Comparison of ENCODE assay signal across 13 cellular contexts in the genomic region with DNA sequence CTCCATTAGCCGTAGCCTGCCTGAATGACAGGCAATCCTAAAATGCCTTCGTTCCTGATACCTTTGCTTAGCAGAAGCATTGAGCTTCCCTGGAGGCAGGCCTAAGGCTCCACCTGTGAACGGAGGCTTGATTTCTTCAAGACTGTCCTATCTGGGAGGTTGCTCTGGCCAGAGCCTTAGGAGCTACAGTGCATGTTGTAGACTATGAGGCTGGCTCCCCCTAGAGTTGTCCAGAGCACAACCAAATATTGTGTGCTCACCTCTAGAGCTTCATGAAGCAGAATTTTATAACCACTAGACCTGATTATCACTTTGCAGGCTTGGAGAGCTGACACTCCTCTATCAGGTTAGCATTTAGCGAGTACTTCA.
A peak's percentile ranks its signal among the peaks of the same experiment; 100 is the strongest.
DNase-seq lines count a peak whose midpoint lies in the region; ATAC-seq and TF ChIP-seq lines count a peak whose summit lies in the region.
"Had no signal": no experiment of that assay in that cellular context is flagged by ENCODE, and none has a peak within 500 bp of the region (broad histone marks: within the 10 kb centered on the region; RNA-seq: fewer than 3 reads in every experiment).

No MANE protein-coding gene starts in this region.

- no peaks in the 10 kb centered on the region; the same call in 1 of the 2 replicates for H3K9me3 ChIP-seq in Caco-2
- H3K9me3 ChIP-seq: right lobe of liver, SJSA1 had no signal

- H3K4me3 ChIP-seq in Caco-2 (ENCODE audit: low read depth, low read length) = no peak overlapping the region
- H3K4me3 ChIP-seq in NB4 (ENCODE audit: low read depth, low read length) = no peak overlapping the region
- no peak overlapping the region for H3K4me3 ChIP-seq in epithelial cell of esophagus (ENCODE audit: low read length)
- H3K4me3 ChIP-seq: cardiac muscle cell, right lobe of liver, SJSA1 had no signal

- BruUV-seq in Caco-2 (replicated peaks; lab: Mats Ljungman, UMichigan) = no TSS peak

- peaks cover 6% of the 10 kb centered on the region for H3K4me1 ChIP-seq in Caco-2
- H3K4me1 ChIP-seq: right lobe of liver, SJSA1 had no signal

- POLR2A ChIA-PET in Caco-2 (lab: Charles Lee) = no interaction called here

- CTCF ChIA-PET in Caco-2 (lab: Charles Lee) = interaction anchor here (0.7 to 1.1 kb wide), 4 partner anchors 9 to 311 kb away, joined by 3 to 5 read pairs (median 4); no protein-coding TSS in a partner anchor

- H3K27ac Mint-ChIP-seq in Caco-2 (ENCODE audit: unreplicated experiment) = no peak overlapping the region
- no peak overlapping the region for H3K27ac Mint-ChIP-seq in neural crest cell (ENCODE audit: unreplicated experiment)

- no peak for TF ChIP-seq POLR2A in NB4 (IDR thresholded peaks at IDR 0.05; ENCODE audit: extremely low read depth, insufficient read length)

- H3K36me3 Mint-ChIP-seq in Caco-2 (ENCODE audit: insufficient read depth, unreplicated experiment) (no peaks in the 10 kb centered on the region), neural crest cell (ENCODE audit: low read depth) (no peaks in the 10 kb centered on the region)
- no peaks in the 10 kb centered on the region for H3K36me3 Mint-ChIP-seq in activated T-cell treated with anti-CD3 and anti-CD28 coated beads, Interleukin-2, amount 50 U/mL, for 4 hours (ENCODE audit: insufficient read depth)

- intact Hi-C loops in Caco-2 (cut with micrococcal nuclease; ENCODE audit: unreplicated experiment) = loop anchor here (1.0 to 2.0 kb wide), 3 partner anchors 205 to 311 kb away; no protein-coding TSS in a partner anchor

- no peaks in the 10 kb centered on the region for H3K27me3 ChIP-seq in Caco-2 (replicated peaks; ENCODE audit: control insufficient read depth, insufficient read depth, low read length)
- H3K27me3 ChIP-seq: cardiac muscle cell, right lobe of liver, SJSA1 had no signal

- peak; percentile 47 to 64 for DNase-seq in Caco-2
- DNase-seq in NB4 (ENCODE audit: low read depth) = peak; percentile 78
- DNase-seq in epithelial cell of esophagus (ENCODE audit: low read depth) = peak; percentile 58
- no peak for DNase-seq in neural crest cell (ENCODE audit: low read depth, low spot score)
- no peak for DNase-seq in Ammon's horn (ENCODE audit: low spot score)
- DNase-seq in activated T-cell treated with anti-CD3 and anti-CD28 coated beads, Interleukin-2, amount 50 U/mL, for 4 hours = no peak
- DNase-seq: activated CD8-positive, alpha-beta memory T cell treated with anti-CD3 and anti-CD28 coated beads, Interleukin-2, amount 50 U/mL, for 4 hours; right lobe of liver; stimulated activated naive CD4-positive, alpha-beta T cell had no signal

- no peaks in the 10 kb centered on the region for H3K27me3 Mint-ChIP-seq in Caco-2 (ENCODE audit: insufficient read depth, unreplicated experiment)
- H3K27me3 Mint-ChIP-seq in neural crest cell (ENCODE audit: low read depth) = no peaks in the 10 kb centered on the region
- peaks cover 7% of the 10 kb centered on the region for H3K27me3 Mint-ChIP-seq in activated T-cell treated with anti-CD3 and anti-CD28 coated beads, Interleukin-2, amount 50 U/mL, for 4 hours (ENCODE audit: low read depth)

- H3K4me1 Mint-ChIP-seq in Caco-2 (ENCODE audit: low read depth, unreplicated experiment) (peaks cover 2% of the 10 kb centered on the region), neural crest cell (no peaks in the 10 kb centered on the region)
- no peaks in the 10 kb centered on the region for H3K4me1 Mint-ChIP-seq in activated T-cell treated with anti-CD3 and anti-CD28 coated beads, Interleukin-2, amount 50 U/mL, for 4 hours (ENCODE audit: low read depth)

- ATAC-seq in activated T-cell treated with anti-CD3 and anti-CD28 coated beads, Interleukin-2, amount 50 U/mL, for 4 hours = no peak
- ATAC-seq in GM18502 (IDR thresholded peaks at IDR 0.05; ENCODE audit: poor library complexity, unreplicated experiment) = no peak
- ATAC-seq in HG03520 (IDR thresholded peaks at IDR 0.05; ENCODE audit: unreplicated experiment) = no peak

- peak; percentile 19 to 28 for TF ChIP-seq CTCF in Caco-2 (IDR thresholded peaks at IDR 0.05; ENCODE audit: insufficient read depth in 1 of 2, low read depth in 1 of 2, low read length in 1 of 2, severe bottlenecking in 1 of 2, unreplicated experiment in 1 of 2)
- TF ChIP-seq CTCF in NB4 (IDR thresholded peaks at IDR 0.05; ENCODE audit: low read depth, low read length) = peak; percentile 53
- peak; percentile 47 for TF ChIP-seq CTCF in epithelial cell of esophagus (IDR thresholded peaks at IDR 0.05; ENCODE audit: insufficient read depth, low read depth, low read length, missing control alignments)
- peak; percentile 46 for TF ChIP-seq CTCF in neural crest cell (conservative IDR thresholded peaks at IDR 0.05)

- H3K4me3 Mint-ChIP-seq in Caco-2 (ENCODE audit: unreplicated experiment) = no peak overlapping the region
- H3K4me3 Mint-ChIP-seq in neural crest cell = no peak overlapping the region
- no peak overlapping the region for H3K4me3 Mint-ChIP-seq in activated T-cell treated with anti-CD3 and anti-CD28 coated beads, Interleukin-2, amount 50 U/mL, for 4 hours

- H3K9me3 Mint-ChIP-seq in Caco-2 (ENCODE audit: unreplicated experiment) (peaks cover 1% of the 10 kb centered on the region), neural crest cell (no peaks in the 10 kb centered on the region)
- H3K9me3 Mint-ChIP-seq in activated T-cell treated with anti-CD3 and anti-CD28 coated beads, Interleukin-2, amount 50 U/mL, for 4 hours = no peaks in the 10 kb centered on the region

- no peaks in the 10 kb centered on the region for H3K36me3 ChIP-seq in Caco-2 (ENCODE audit: control insufficient read depth, insufficient read depth, low read length)
- H3K36me3 ChIP-seq: cardiac muscle cell, right lobe of liver, SJSA1 had no signal

Comparison
In these comparisons a context has a peak if more than half of its experiments do, and no peak if none do; other contexts are left out.
1. DNase-seq: peak in Caco-2 (2 of 2), NB4 (single experiment) and epithelial cell of esophagus (single experiment); none in neural crest cell (single experiment), Ammon's horn (single experiment) and activated T-cell treated with anti-CD3 and anti-CD28 coated beads, Interleukin-2, amount 50 U/mL, for 4 hours (single experiment).
2. Peak in every context shown above with its lines, with median percentiles within 50 percentile points of each other: CTCF ChIP-seq.